24 cellular contexts compared by ENCODE assay signal in the genomic region with DNA sequence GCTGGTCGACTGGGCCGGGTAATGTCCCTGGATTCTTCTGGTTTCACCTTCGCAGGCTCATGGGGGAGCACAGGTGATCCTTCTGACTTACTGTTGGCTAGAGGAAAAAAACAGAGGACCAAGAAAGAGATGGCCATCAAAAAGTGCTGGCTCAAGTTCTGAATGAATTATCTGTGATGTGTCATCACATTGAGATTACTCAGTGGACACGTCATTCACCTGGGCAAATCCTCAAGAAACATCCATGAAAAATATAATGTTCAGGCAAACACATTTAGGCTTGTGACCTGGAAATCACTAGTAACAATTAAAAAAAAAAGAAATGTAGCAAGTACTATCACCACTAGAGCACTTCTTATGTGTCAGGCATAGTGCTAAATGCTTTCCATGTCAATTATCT.
DNase-seq lines count a peak whose midpoint lies in the region; FAIRE-seq and TF ChIP-seq lines count a peak whose summit lies in the region.
"Had no signal": no experiment of that assay in that cellular context is flagged by ENCODE, and none has a peak within 500 bp of the region (broad histone marks: within the 10 kb centered on the region; RNA-seq: fewer than 3 reads in every experiment).

No MANE protein-coding gene starts in this region.

- intact Hi-C loops in adrenal gland (cut with DNase I), result no loop called here
- intact Hi-C loops in prostate gland (cut with DNase I), result no loop called here

- H3K27ac ChIP-seq in adrenal gland (peak overlapping the region in 1 of 5 donors; percentile 54), prostate gland (no peak overlapping the region)
- H3K27ac ChIP-seq: pancreas, right lobe of liver had no signal

- H3K9me3 ChIP-seq in adrenal gland (replicated peaks in 1 of 3) (no peaks in the 10 kb centered on the region), prostate gland (no peaks in the 10 kb centered on the region)
- H3K9me3 ChIP-seq: pancreas, right lobe of liver had no signal

- TF ChIP-seq POLR2A in adrenal gland (IDR thresholded peaks at IDR 0.05), result no peak
- no peak for TF ChIP-seq POLR2A in prostate gland (IDR thresholded peaks at IDR 0.05)

- no peak for TF ChIP-seq CTCF in adrenal gland (IDR thresholded peaks at IDR 0.05)
- TF ChIP-seq CTCF in fibroblast of the aortic adventitia (IDR thresholded peaks at IDR 0.05; ENCODE audit: insufficient read depth, low read length), result no peak
- no peak for TF ChIP-seq CTCF in prostate gland (IDR thresholded peaks at IDR 0.05)

- H3K4me1 ChIP-seq in adrenal gland (replicated peaks in 1 of 2) (peaks cover 0 to 5% of the 10 kb centered on the region in 2 donors), prostate gland (replicated peaks) (no peaks in the 10 kb centered on the region)
- H3K4me1 ChIP-seq: pancreas, right lobe of liver had no signal

- 35 to 65% (median 42%) methylated on average over 3 to 4 of the region's 4 CpGs for WGBS in adrenal gland, 4 donors
- 66% methylated on average over 4 of the region's 4 CpGs for WGBS in prostate gland

- no peaks in the 10 kb centered on the region for H3K36me3 ChIP-seq in adrenal gland (replicated peaks in 1 of 2)
- H3K36me3 ChIP-seq in prostate gland, result no peaks in the 10 kb centered on the region
- H3K36me3 ChIP-seq: pancreas, right lobe of liver had no signal

- FAIRE-seq in HTR-8/SVneo (lab: Jason Lieb, UNC), result no peak
- FAIRE-seq: H1, pancreas, TTC549 had no signal

- H3K4me3 ChIP-seq in adrenal gland (no peak overlapping the region), fibroblast of the aortic adventitia (ENCODE audit: low read depth, low read length) (no peak overlapping the region), prostate gland (no peak overlapping the region)
- H3K4me3 ChIP-seq: pancreas, right lobe of liver had no signal

- H3K27me3 ChIP-seq in adrenal gland, result no peaks in the 10 kb centered on the region
- no peaks in the 10 kb centered on the region for H3K27me3 ChIP-seq in prostate gland (replicated peaks; ENCODE audit: insufficient read depth)
- H3K27me3 ChIP-seq: pancreas, right lobe of liver had no signal

- DNase-seq in AG08395 (ENCODE audit: low spot score) (peak; percentile 18), HPDE6-E6E7 (ENCODE audit: extremely low spot score) (peak; percentile 59), adrenal gland (peak in 5 of 7 donors; percentile 25 to 56 (median 41)), fibroblast of the aortic adventitia (ENCODE audit: low read depth) (peak; percentile 40), prostate gland (ENCODE audit: low spot score) (no peak), HTR-8/SVneo (ENCODE audit: insufficient read length, low spot score) (no peak), Ammon's horn (ENCODE audit: low spot score) (no peak), NCI-H2171 treated with DMSO at 0.1 percent for 48 hours (lab: John Stamatoyannopoulos, UW) (no peak)
- DNase-seq: activated CD4-positive, alpha-beta T cell treated with anti-CD3 and anti-CD28 coated beads for 48 hours; CD8-positive, alpha-beta T cell; central memory CD4-positive, alpha-beta T cell; erythroblast; Kasumi-1; left cardiac atrium; natural killer cell; NCI-H1105 treated with DMSO at 0.1 percent for 48 hours; NCI-H2081; NCI-H446 treated with DMSO at 0.1 percent for 48 hours; pancreas; right lobe of liver; stimulated activated CD4-positive, alpha-beta T cell treated with anti-CD3 and anti-CD28 coated beads, Interleukin-15, amount 100 ng/mL, for 24 hours; SW 1271 had no signal

Comparison
In these comparisons a context has a peak if more than half of its experiments do, and no peak if none do; other contexts are left out.
1. DNase-seq: peak in AG08395 (single experiment), HPDE6-E6E7 (single experiment), adrenal gland (5 of 7) and fibroblast of the aortic adventitia (single experiment); none in prostate gland (single experiment), HTR-8/SVneo (single experiment), Ammon's horn (single experiment) and NCI-H2171 treated with DMSO at 0.1 percent for 48 hours (single experiment).